ENCODE assay signal across 10 cellular contexts in genomic region chr5:69048233-69048632, GRCh38. TPM values are rescaled to one million over a fixed set of nuclear protein-coding genes. Genes with fewer than 3 reads are reported as not detected.
DNase-seq lines count a peak whose midpoint lies in the region; ATAC-seq and TF ChIP-seq lines count a peak whose summit lies in the region.
"Had no signal": no experiment of that assay in that cellular context is flagged by ENCODE, and none has a peak within 500 bp of the region (broad histone marks: within the 10 kb centered on the region; RNA-seq: fewer than 3 reads in every experiment).

No MANE protein-coding gene starts in this region.

- no peaks in the 10 kb centered on the region for H3K4me1 ChIP-seq in GM23248 (ENCODE audit: insufficient read depth)
- H3K4me1 ChIP-seq: gastroesophageal sphincter had no signal

- H3K27me3 ChIP-seq in GM23248 (replicated peaks; ENCODE audit: insufficient read depth) (no peaks in the 10 kb centered on the region), SU-DHL-6 (ENCODE audit: low read length) (no peaks in the 10 kb centered on the region)
- H3K27me3 ChIP-seq: gastroesophageal sphincter had no signal

- H3K4me2 ChIP-seq in GM23248 (ENCODE audit: unreplicated experiment): no peak overlapping the region
- H3K4me2 ChIP-seq in SU-DHL-6 (ENCODE audit: low read depth, low read length, poor library complexity, severe bottlenecking): no peak overlapping the region

- H3F3A ChIP-seq in GM23248 (ENCODE audit: insufficient read depth) (no peaks in the 10 kb centered on the region), SU-DHL-6 (ENCODE audit: insufficient read depth) (0 out of 2 replicates have a peak, but pooled peaks cover 3% of the 10 kb centered on the region)

- H3K36me3 ChIP-seq in GM23248 (ENCODE audit: low read depth) (no peaks in the 10 kb centered on the region), SU-DHL-6 (ENCODE audit: low read length) (no peaks in the 10 kb centered on the region)
- H3K36me3 ChIP-seq: gastroesophageal sphincter had no signal

- H2AFZ ChIP-seq in GM23248 (no peak overlapping the region), SU-DHL-6 (ENCODE audit: low read depth, low read length, severe bottlenecking) (no peak overlapping the region)

- DNase-seq in AG09319 (ENCODE audit: extremely low read depth, low read depth) (no peak), GM23248 (peak; percentile 20), iPS-NIHi7 (ENCODE audit: extremely low spot score) (peak; percentile 38), coronary artery (ENCODE audit: low spot score) (no peak), SW 1271 (lab: John Stamatoyannopoulos, UW) (no peak)
- DNase-seq: activated T-cell treated with anti-CD3 and anti-CD28 coated beads, Interleukin-2, amount 50 U/mL, for 4 hours had no signal

- no peaks in the 10 kb centered on the region for H4K20me1 ChIP-seq in GM23248 (ENCODE audit: insufficient read depth)
- H4K20me1 ChIP-seq in SU-DHL-6 (ENCODE audit: low read depth, low read length): no peaks in the 10 kb centered on the region

- H3K9me2 ChIP-seq in GM23248 (ENCODE audit: insufficient read depth): no peaks in the 10 kb centered on the region
- no peaks in the 10 kb centered on the region for H3K9me2 ChIP-seq in SU-DHL-6 (replicated peaks; ENCODE audit: insufficient read depth, low read length)

- H3K9me3 ChIP-seq in GM23248 (ENCODE audit: low read depth): no peaks in the 10 kb centered on the region
- no peaks in the 10 kb centered on the region for H3K9me3 ChIP-seq in SU-DHL-6 (ENCODE audit: insufficient read depth, low read length)
- H3K9me3 ChIP-seq: gastroesophageal sphincter had no signal

- H3K79me2 ChIP-seq in GM23248 (ENCODE audit: insufficient read depth) (no peaks in the 10 kb centered on the region), SU-DHL-6 (ENCODE audit: insufficient read depth, low read length) (no peaks in the 10 kb centered on the region)

- H3K27ac ChIP-seq in GM23248: no peak overlapping the region
- no peak overlapping the region for H3K27ac ChIP-seq in SU-DHL-6 (ENCODE audit: low read depth, low read length)
- H3K27ac ChIP-seq in coronary artery: no peak overlapping the region
- H3K27ac ChIP-seq: gastroesophageal sphincter had no signal

- in situ Hi-C loops in GM23248 (cut with MboI): no loop called here

- H3K4me3 ChIP-seq in GM23248: no peak overlapping the region
- no peak overlapping the region for H3K4me3 ChIP-seq in SU-DHL-6 (ENCODE audit: insufficient read depth, low read length, poor library complexity, severe bottlenecking)
- no peak overlapping the region for H3K4me3 ChIP-seq in coronary artery
- H3K4me3 ChIP-seq: gastroesophageal sphincter had no signal

- WGBS in GM23248 (ENCODE audit: low coverage in 1 of 2, low lambda C conversion rate in 2 of 2, missing lambda C conversion rate in 2 of 2), 2 experiments: 35 to 39% methylated on average over 3 of the region's 3 CpGs

- ATAC-seq in HG02763 (IDR thresholded peaks at IDR 0.05; ENCODE audit: unreplicated experiment): no peak
- ATAC-seq in GM18867 (IDR thresholded peaks at IDR 0.05; ENCODE audit: unreplicated experiment): no peak
- ATAC-seq: gastroesophageal sphincter had no signal

- TF ChIP-seq CTCF in AG09319 (IDR thresholded peaks at IDR 0.05; ENCODE audit: low read depth, low read length) (peak; percentile 22), SU-DHL-6 (IDR thresholded peaks at IDR 0.05; ENCODE audit: insufficient read depth, low read length, poor library complexity, severe bottlenecking) (peak; percentile 39), coronary artery (IDR thresholded peaks at IDR 0.05) (no peak)

- no peak overlapping the region for H3K9ac ChIP-seq in GM23248
- H3K9ac ChIP-seq in SU-DHL-6 (ENCODE audit: low read length): no peak overlapping the region

RNA-seq across cellular contexts. Expression of gene SLC30A5, which starts 45.6 kb away (rescaled TPM):
- total RNA-seq in GM23248 (2014; rRNA removed; shearing (Covaris generic)): 66.8 and 69.6 TPM in 2 replicates
- polyA plus RNA-seq in GM23248 (2016; fragmentation: Nextera tagmentation; extraction: Ambion mirVana): 63.2 and 67.1 TPM in 2 replicates

Comparison
In these comparisons a context has a peak if more than half of its experiments do, and no peak if none do; other contexts are left out.
1. DNase-seq: peak in GM23248 (single experiment) and iPS-NIHi7 (single experiment); none in AG09319 (single experiment), coronary artery (single experiment) and SW 1271 (0 of 2).